Comparison of ENCODE assay signal across 8 cellular contexts in the genomic region with DNA sequence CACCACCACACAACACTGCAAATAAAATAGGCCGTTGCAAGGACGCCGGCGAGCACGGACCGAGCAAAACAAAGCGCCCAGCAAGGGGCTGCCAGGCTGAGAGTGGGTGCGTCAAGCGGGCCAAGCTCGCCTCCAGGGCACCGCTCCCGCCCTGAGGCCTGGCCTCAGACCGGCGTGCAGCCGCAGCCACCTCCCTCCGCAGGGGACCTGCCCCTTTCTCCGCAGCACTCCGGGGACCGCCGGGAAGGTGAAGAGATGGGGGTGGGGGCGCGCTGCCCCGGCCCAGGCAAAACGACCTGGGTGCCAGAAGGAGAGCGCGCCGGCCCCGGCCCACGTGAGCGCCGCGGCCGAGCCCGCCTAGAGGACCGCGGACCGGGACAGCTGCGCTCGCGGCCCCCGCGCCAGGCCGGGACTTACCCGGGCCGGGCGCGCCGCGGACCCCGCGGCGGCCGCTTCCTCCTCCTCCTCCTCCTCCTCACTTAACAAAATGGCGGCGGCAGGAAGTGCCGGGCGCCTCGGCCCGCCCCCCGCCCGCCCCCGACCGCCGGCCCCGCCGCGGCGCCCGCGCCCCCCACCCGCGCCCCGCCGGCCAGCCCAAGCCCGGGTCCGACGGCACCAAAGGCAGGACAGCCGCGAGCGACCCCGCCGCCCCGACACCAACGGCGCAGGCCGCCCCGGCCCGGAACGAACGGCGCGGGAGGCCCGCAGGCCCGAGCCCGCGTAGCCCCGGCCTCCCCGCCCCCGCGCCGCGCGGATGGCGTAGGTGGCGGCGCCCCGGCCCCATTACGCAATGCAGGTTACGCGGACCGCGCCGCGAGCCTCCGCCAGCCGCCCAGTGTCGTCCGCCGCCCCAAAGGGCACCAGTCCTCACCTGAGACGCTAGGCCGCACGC. TPM values are rescaled to one million over a fixed set of nuclear protein-coding genes. Genes with fewer than 3 reads are reported as not detected.
DNase-seq lines count a peak whose midpoint lies in the region; ATAC-seq and TF ChIP-seq lines count a peak whose summit lies in the region.

No MANE protein-coding gene starts in this region.

- H3K4me1 ChIP-seq in mucosa of stomach (ENCODE audit: control insufficient read depth, insufficient read depth, low read length): peaks cover 28% of the 10 kb centered on the region

- peaks cover 43% of the 10 kb centered on the region for H3K4me1 Mint-ChIP-seq in activated CD8-positive, alpha-beta memory T cell treated with anti-CD3 and anti-CD28 coated beads, Interleukin-2, amount 10 ng/mL, durations not matched to agents 7 days and 5 days
- peaks cover 31% of the 10 kb centered on the region for H3K4me1 Mint-ChIP-seq in endothelial cell (ENCODE audit: unreplicated experiment)

- CTCF ChIA-PET in activated CD8-positive, alpha-beta memory T cell treated with anti-CD3 and anti-CD28 coated beads, Interleukin-2, amount 10 ng/mL, durations not matched to agents 7 days and 5 days (lab: Charles Lee): interaction anchor here (0.8 to 1.3 kb wide), 3 partner anchors 48 to 225 kb away, joined by 3 to 8 read pairs (median 3); a partner anchor contains a TSS

- TF ChIP-seq CTCF in GM12864 (IDR thresholded peaks at IDR 0.05; ENCODE audit: low read depth, low read length, missing control alignments) (no peak), HFF-Myc (IDR thresholded peaks at IDR 0.05; ENCODE audit: low read depth, low read length, missing control alignments) (no peak), endothelial cell (IDR thresholded peaks at IDR 0.05; ENCODE audit: unreplicated experiment) (no peak)

- H3K27me3 Mint-ChIP-seq in activated CD8-positive, alpha-beta memory T cell treated with anti-CD3 and anti-CD28 coated beads, Interleukin-2, amount 10 ng/mL, durations not matched to agents 7 days and 5 days: no peaks in the 10 kb centered on the region
- peaks cover 20% of the 10 kb centered on the region for H3K27me3 Mint-ChIP-seq in endothelial cell (ENCODE audit: unreplicated experiment)

- no peaks in the 10 kb centered on the region for H3K27me3 ChIP-seq in mucosa of stomach (ENCODE audit: control insufficient read depth, insufficient read depth, low read length)

- ATAC-seq in activated CD8-positive, alpha-beta memory T cell treated with anti-CD3 and anti-CD28 coated beads, Interleukin-2, amount 10 ng/mL, durations not matched to agents 7 days and 5 days: peak; percentile 72
- no peak for ATAC-seq in HG03108 (IDR thresholded peaks at IDR 0.05; ENCODE audit: unreplicated experiment)

- H3K9me3 Mint-ChIP-seq in activated CD8-positive, alpha-beta memory T cell treated with anti-CD3 and anti-CD28 coated beads, Interleukin-2, amount 10 ng/mL, durations not matched to agents 7 days and 5 days (ENCODE audit: low read depth): no peaks in the 10 kb centered on the region
- no peaks in the 10 kb centered on the region for H3K9me3 Mint-ChIP-seq in endothelial cell (ENCODE audit: unreplicated experiment)

- peak overlapping the region; percentile 92 for H3K4me3 Mint-ChIP-seq in activated CD8-positive, alpha-beta memory T cell treated with anti-CD3 and anti-CD28 coated beads, Interleukin-2, amount 10 ng/mL, durations not matched to agents 7 days and 5 days
- H3K4me3 Mint-ChIP-seq in endothelial cell (ENCODE audit: unreplicated experiment): peak overlapping the region; percentile 99

- peak overlapping the region; percentile 89 for H3K9ac ChIP-seq in mucosa of stomach (ENCODE audit: low read length)

- H3K9me3 ChIP-seq in mucosa of stomach (ENCODE audit: control insufficient read depth, low read length): no peaks in the 10 kb centered on the region

- no peak for DNase-seq in GM12864 (ENCODE audit: low read depth)
- DNase-seq in HFF-Myc (ENCODE audit: extremely low read depth, low read depth): no peak
- DNase-seq in NCI-H226: peak; percentile 55
- peak; percentile 69 for DNase-seq in activated CD8-positive, alpha-beta memory T cell treated with anti-CD3 and anti-CD28 coated beads, Interleukin-2, amount 10 ng/mL, durations not matched to agents 7 days and 5 days
- DNase-seq in endothelial cell (ENCODE audit: low spot score): peak; percentile 54
- DNase-seq in stimulated activated CD8-positive, alpha-beta memory T cell treated with anti-CD3 and anti-CD28 coated beads, Interleukin-7, amount 100 ng/mL, for 1 hour (ENCODE audit: low read depth in 2 of 2): peak; percentile 14 to 23

- peak overlapping the region; percentile 67 for H3K4me3 ChIP-seq in GM12864 (ENCODE audit: low read depth, low read length)
- H3K4me3 ChIP-seq in HFF-Myc (replicated peaks; ENCODE audit: low read depth, low read length): peak overlapping the region; percentile 90
- peak overlapping the region; percentile 90 for H3K4me3 ChIP-seq in mucosa of stomach (ENCODE audit: low read length)

- peaks cover 18% of the 10 kb centered on the region for H3K36me3 Mint-ChIP-seq in activated CD8-positive, alpha-beta memory T cell treated with anti-CD3 and anti-CD28 coated beads, Interleukin-2, amount 10 ng/mL, durations not matched to agents 7 days and 5 days
- peaks cover 9% of the 10 kb centered on the region for H3K36me3 Mint-ChIP-seq in endothelial cell (ENCODE audit: low read depth, unreplicated experiment)

- peak overlapping the region; percentile 94 for H3K27ac Mint-ChIP-seq in activated CD8-positive, alpha-beta memory T cell treated with anti-CD3 and anti-CD28 coated beads, Interleukin-2, amount 10 ng/mL, durations not matched to agents 7 days and 5 days
- peak overlapping the region; percentile 99 for H3K27ac Mint-ChIP-seq in endothelial cell (ENCODE audit: unreplicated experiment)

- no peaks in the 10 kb centered on the region for H3K36me3 ChIP-seq in mucosa of stomach (ENCODE audit: control insufficient read depth, insufficient read depth, low read length)

RNA-seq across cellular contexts. Expression of a gene that starts 0.7 kb away (rescaled TPM):
- total RNA-seq in activated CD8-positive, alpha-beta memory T cell treated with anti-CD3 and anti-CD28 coated beads, Interleukin-2, amount 10 ng/mL, durations not matched to agents 7 days and 5 days: 100 to 1,000 TPM; 123 to 125 TPM
- 136 TPM for total RNA-seq in endothelial cell (ENCODE audit: unreplicated experiment)

RNA-seq across cellular contexts. Expression of a gene that starts 47.9 kb away (rescaled TPM):
- 10 to 100 TPM; 55.6 to 59.0 TPM for total RNA-seq in activated CD8-positive, alpha-beta memory T cell treated with anti-CD3 and anti-CD28 coated beads, Interleukin-2, amount 10 ng/mL, durations not matched to agents 7 days and 5 days
- 36.5 TPM for total RNA-seq in endothelial cell (ENCODE audit: unreplicated experiment)

Comparison
In these comparisons a context has a peak if more than half of its experiments do, and no peak if none do; other contexts are left out.
1. DNase-seq: peak in NCI-H226 (single experiment), activated CD8-positive, alpha-beta memory T cell treated with anti-CD3 and anti-CD28 coated beads, Interleukin-2, amount 10 ng/mL, durations not matched to agents 7 days and 5 days (single experiment), endothelial cell (single experiment) and stimulated activated CD8-positive, alpha-beta memory T cell treated with anti-CD3 and anti-CD28 coated beads, Interleukin-7, amount 100 ng/mL, for 1 hour (2 of 2); none in GM12864 (single experiment) and HFF-Myc (single experiment).
2. Peak in every context shown above with its lines, with median percentiles within 50 percentile points of each other: H3K4me3 ChIP-seq.